1 cellular context compared by ENCODE assay signal in the genomic region with DNA sequence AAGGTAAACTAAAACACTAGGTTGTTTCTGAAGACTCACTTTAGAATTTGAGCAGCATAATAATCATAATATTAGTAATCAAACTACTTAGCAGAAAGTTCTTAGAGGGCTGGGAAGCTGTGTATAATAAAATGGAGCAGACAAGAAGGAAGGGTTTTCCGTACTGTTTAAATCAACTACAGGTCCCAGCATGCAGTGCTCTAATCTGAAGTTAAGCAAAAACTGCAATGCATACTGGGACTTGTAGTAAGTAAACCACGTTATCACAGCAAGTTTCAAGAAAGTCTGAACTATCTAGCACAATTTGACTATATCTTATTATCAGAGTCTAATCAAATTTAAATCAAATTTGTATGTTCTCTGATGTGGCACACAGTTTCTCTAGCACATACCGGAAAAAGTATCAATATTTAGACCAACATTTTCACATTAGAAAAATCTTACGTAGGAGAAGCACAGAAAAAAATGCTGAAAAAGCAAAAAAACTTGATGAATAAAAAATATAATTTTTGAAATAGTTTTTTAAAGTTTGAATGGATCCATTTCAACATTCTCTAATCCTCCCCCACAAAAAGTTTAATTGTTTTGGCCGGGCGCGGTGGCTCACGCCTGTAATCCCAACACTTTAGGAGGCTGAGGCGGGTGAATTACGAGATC.
TF ChIP-seq lines count a peak whose summit lies in the region.

No MANE protein-coding gene starts in this region.

TF ChIP-seq in GM12878, 131 proteins besides CTCF, POLR2A, EP300 and RAD21 (continued from another document):
- TF ChIP-seq, protein P1, sequence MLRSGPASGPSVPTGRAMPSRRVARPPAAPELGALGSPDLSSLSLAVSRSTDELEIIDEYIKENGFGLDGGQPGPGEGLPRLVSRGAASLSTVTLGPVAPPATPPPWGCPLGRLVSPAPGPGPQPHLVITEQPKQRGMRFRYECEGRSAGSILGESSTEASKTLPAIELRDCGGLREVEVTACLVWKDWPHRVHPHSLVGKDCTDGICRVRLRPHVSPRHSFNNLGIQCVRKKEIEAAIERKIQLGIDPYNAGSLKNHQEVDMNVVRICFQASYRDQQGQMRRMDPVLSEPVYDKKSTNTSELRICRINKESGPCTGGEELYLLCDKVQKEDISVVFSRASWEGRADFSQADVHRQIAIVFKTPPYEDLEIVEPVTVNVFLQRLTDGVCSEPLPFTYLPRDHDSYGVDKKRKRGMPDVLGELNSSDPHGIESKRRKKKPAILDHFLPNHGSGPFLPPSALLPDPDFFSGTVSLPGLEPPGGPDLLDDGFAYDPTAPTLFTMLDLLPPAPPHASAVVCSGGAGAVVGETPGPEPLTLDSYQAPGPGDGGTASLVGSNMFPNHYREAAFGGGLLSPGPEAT (IDR thresholded peaks at IDR 0.05; ENCODE audit: low read depth), result no peak
- TF ChIP-seq NR2C1 (IDR thresholded peaks at IDR 0.05) (peak; percentile 35; the same call in 1 of the 2 replicates), IKZF1 (conservative IDR thresholded peaks at IDR 0.05) (peak; percentile 89), SMC3 (IDR thresholded peaks at IDR 0.05; ENCODE audit: borderline replicate concordance, low read length) (no peak), SIX5 (IDR thresholded peaks at IDR 0.05; ENCODE audit: low read depth, low read length, severe bottlenecking) (peak; percentile 99), KDM1A (IDR thresholded peaks at IDR 0.05; ENCODE audit: borderline replicate concordance) (no peak)
